9 cellular contexts compared by ENCODE assay signal in the genomic region with DNA sequence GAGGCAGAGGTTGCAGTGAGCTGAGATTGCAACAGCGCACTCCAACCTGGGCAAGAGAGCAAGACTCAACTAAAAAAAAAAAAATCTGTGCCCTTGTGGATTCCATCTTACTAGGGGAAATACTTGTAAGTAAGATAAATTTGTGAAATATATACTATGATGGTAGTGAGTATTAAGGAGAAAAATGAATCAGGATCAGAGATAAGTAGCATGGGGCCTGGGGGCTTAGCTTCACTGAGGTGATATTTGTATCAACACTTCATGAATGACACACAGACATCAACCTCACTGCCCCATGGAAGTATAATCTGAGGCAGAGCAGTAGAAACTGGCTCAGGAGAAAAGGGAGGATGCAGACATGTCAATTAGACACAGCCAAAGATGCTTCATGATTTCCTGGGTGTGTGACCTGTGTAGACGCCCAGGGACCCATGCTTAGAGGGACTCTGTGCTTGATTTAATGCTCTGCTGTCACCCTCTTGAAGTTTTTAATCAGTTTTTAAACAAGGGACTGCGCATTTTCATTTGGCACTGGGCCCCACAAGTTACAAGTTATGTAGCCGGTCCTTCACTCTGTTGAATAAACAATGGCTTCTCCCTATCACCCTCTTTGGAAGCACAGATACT. TPM values are rescaled to one million over a fixed set of nuclear protein-coding genes. Genes with fewer than 3 reads are reported as not detected.
DNase-seq lines count a peak whose midpoint lies in the region; ATAC-seq, FAIRE-seq and TF ChIP-seq lines count a peak whose summit lies in the region.
"Had no signal": no experiment of that assay in that cellular context is flagged by ENCODE, and none has a peak within 500 bp of the region (broad histone marks: within the 10 kb centered on the region; RNA-seq: fewer than 3 reads in every experiment).

No MANE protein-coding gene starts in this region.

- H2AK5ac ChIP-seq in mesenchymal stem cell (ENCODE audit: low read length, severe bottlenecking), result no peak overlapping the region

- no peak overlapping the region for H2BK12ac ChIP-seq in mesenchymal stem cell (ENCODE audit: low read length in 2 of 2)

- H3K9me3 ChIP-seq in BLaER1, result no peaks in the 10 kb centered on the region
- no peaks in the 10 kb centered on the region for H3K9me3 ChIP-seq in mesenchymal stem cell (ENCODE audit: control insufficient read depth, low read length)
- H3K9me3 ChIP-seq in WERI-Rb-1 (ENCODE audit: severe bottlenecking), result no peaks in the 10 kb centered on the region
- H3K9me3 ChIP-seq: HAP-1 had no signal

- no peak for TF ChIP-seq CTCF in WERI-Rb-1 (IDR thresholded peaks at IDR 0.05; ENCODE audit: low read depth, low read length)

- H3K4me2 ChIP-seq in BLaER1, result peak overlapping the region; percentile 86
- no peak overlapping the region for H3K4me2 ChIP-seq in mesenchymal stem cell (ENCODE audit: low read length, poor library complexity, severe bottlenecking)

- H3K14ac ChIP-seq in mesenchymal stem cell (ENCODE audit: low read length in 2 of 2), result no peak overlapping the region

- peak overlapping the region; percentile 36; the same call in 1 of the 2 replicates for H3K4me3 ChIP-seq in BLaER1
- H3K4me3 ChIP-seq in mesenchymal stem cell (ENCODE audit: insufficient read depth in 1 of 2, low read depth in 1 of 2, low read length in 2 of 2), result peak overlapping the region in 1 of 2 experiments; percentile 55
- no peak overlapping the region for H3K4me3 ChIP-seq in WERI-Rb-1 (ENCODE audit: low read depth, low read length)
- H3K4me3 ChIP-seq: HAP-1 had no signal

- no peaks in the 10 kb centered on the region for H3K27me3 Mint-ChIP-seq in activated T-cell treated with anti-CD3 and anti-CD28 coated beads, Interleukin-2, amount 50 U/mL, for 72 hours (ENCODE audit: low read depth)

- H3K79me1 ChIP-seq in mesenchymal stem cell (replicated peaks; ENCODE audit: low read length, poor library complexity, severe bottlenecking), result no peaks in the 10 kb centered on the region

- H2BK15ac ChIP-seq in mesenchymal stem cell (ENCODE audit: low read depth, poor library complexity, severe bottlenecking), result no peak overlapping the region

- no peaks in the 10 kb centered on the region for H3K27me3 ChIP-seq in BLaER1
- H3K27me3 ChIP-seq in mesenchymal stem cell (ENCODE audit: control insufficient read depth in 1 of 2, insufficient read depth in 1 of 2, low read length in 2 of 2), result no peaks in the 10 kb centered on the region
- H3K27me3 ChIP-seq in WERI-Rb-1 (ENCODE audit: insufficient read depth, low read depth, severe bottlenecking), result no peaks in the 10 kb centered on the region

- no peak overlapping the region for H4K91ac ChIP-seq in mesenchymal stem cell (ENCODE audit: low read length)

- H3K27ac ChIP-seq in BLaER1 (peak overlapping the region; percentile 79), mesenchymal stem cell (ENCODE audit: low read length, poor library complexity, severe bottlenecking) (no peak overlapping the region), WERI-Rb-1 (no peak overlapping the region)

- no peaks in the 10 kb centered on the region for H3K9me3 Mint-ChIP-seq in activated T-cell treated with anti-CD3 and anti-CD28 coated beads, Interleukin-2, amount 50 U/mL, for 72 hours

- H3K23ac ChIP-seq in mesenchymal stem cell (ENCODE audit: low read length in 2 of 2), result no peak overlapping the region

- peak overlapping the region; percentile 86 for H3K27ac Mint-ChIP-seq in activated T-cell treated with anti-CD3 and anti-CD28 coated beads, Interleukin-2, amount 50 U/mL, for 72 hours

- H3K4ac ChIP-seq in mesenchymal stem cell (ENCODE audit: low read depth in 1 of 2, low read length in 2 of 2), result no peak overlapping the region

- no peak overlapping the region for H2BK120ac ChIP-seq in mesenchymal stem cell (ENCODE audit: low read depth, low read length)

- no peak for FAIRE-seq in GM19239 (lab: Jason Lieb, UNC)

- peak overlapping the region; percentile 69 to 87 for H3K4me3 Mint-ChIP-seq in activated T-cell treated with anti-CD3 and anti-CD28 coated beads, Interleukin-2, amount 50 U/mL, for 72 hours

- no peak overlapping the region for H4K8ac ChIP-seq in mesenchymal stem cell (ENCODE audit: low read length)

- H3K36me3 ChIP-seq in BLaER1, result no peaks in the 10 kb centered on the region
- no peaks in the 10 kb centered on the region for H3K36me3 ChIP-seq in mesenchymal stem cell (ENCODE audit: control insufficient read depth in 1 of 2, insufficient read depth in 2 of 2, low read depth in 1 of 2, low read length in 2 of 2)
- no peaks in the 10 kb centered on the region for H3K36me3 ChIP-seq in WERI-Rb-1
- H3K36me3 ChIP-seq: HAP-1 had no signal

- peak; percentile 2 for ATAC-seq in GM21825 (IDR thresholded peaks at IDR 0.05; ENCODE audit: unreplicated experiment)
- ATAC-seq in activated T-cell treated with anti-CD3 and anti-CD28 coated beads, Interleukin-2, amount 50 U/mL, for 72 hours (replicated peaks in 1 of 2), result peak; percentile 45 to 59

- peaks cover 49% of the 10 kb centered on the region for H3K4me1 ChIP-seq in BLaER1
- H3K4me1 ChIP-seq in mesenchymal stem cell (ENCODE audit: control insufficient read depth, insufficient read depth, low read depth, low read length), result peaks cover 7% of the 10 kb centered on the region

- H2AFZ ChIP-seq in mesenchymal stem cell (ENCODE audit: low read depth, low read length), result no peak overlapping the region

- 86% methylated on average over 4 of the region's 4 CpGs for WGBS in mesenchymal stem cell

- H3K4me1 Mint-ChIP-seq in activated T-cell treated with anti-CD3 and anti-CD28 coated beads, Interleukin-2, amount 50 U/mL, for 72 hours (ENCODE audit: low read depth), result peaks cover 56% of the 10 kb centered on the region

- DNase-seq in activated T-cell treated with anti-CD3 and anti-CD28 coated beads, Interleukin-2, amount 50 U/mL, for 72 hours, result peak; percentile 27 to 40
- DNase-seq in mesenchymal stem cell (no peak), AML-193 (lab: John Stamatoyannopoulos, UW) (no peak), WERI-Rb-1 (no peak), kidney tubule cell (ENCODE audit: low spot score) (no peak), GM19239 (ENCODE audit: insufficient read length, low spot score) (no peak)

- H4K20me1 ChIP-seq in BLaER1, result no peaks in the 10 kb centered on the region

- no peak overlapping the region for H3K18ac ChIP-seq in mesenchymal stem cell (ENCODE audit: low read depth in 1 of 2, low read length in 2 of 2)

- H3K9ac ChIP-seq in BLaER1 (peak overlapping the region; percentile 66), mesenchymal stem cell (ENCODE audit: low read length) (peak overlapping the region; percentile 67)

- H2BK5ac ChIP-seq in mesenchymal stem cell (ENCODE audit: low read depth, low read length, poor library complexity, severe bottlenecking), result no peak overlapping the region

- H3K36me3 Mint-ChIP-seq in activated T-cell treated with anti-CD3 and anti-CD28 coated beads, Interleukin-2, amount 50 U/mL, for 72 hours (ENCODE audit: insufficient read depth in 2 of 2), result no peaks in the 10 kb centered on the region

RNA-seq across cellular contexts. Expression of gene TMEM230, which starts 35.0 kb away (rescaled TPM):
- 10 to 100 TPM; 70.9 to 71.9 TPM for total RNA-seq in activated T-cell treated with anti-CD3 and anti-CD28 coated beads, Interleukin-2, amount 50 U/mL, for 72 hours
- 159 TPM for polyA plus RNA-seq in mesenchymal stem cell (2013, experiment 1 of 2)
- polyA plus RNA-seq in mesenchymal stem cell (2013, experiment 2 of 2), result 168 TPM

RNA-seq across cellular contexts. Expression of gene PCNA, which starts 41.9 kb away (rescaled TPM):
- total RNA-seq in activated T-cell treated with anti-CD3 and anti-CD28 coated beads, Interleukin-2, amount 50 U/mL, for 72 hours, result 100 to 1,000 TPM; 383 to 474 TPM
- polyA plus RNA-seq in mesenchymal stem cell (2013, experiment 1 of 2), result 53.6 TPM
- 57.8 TPM for polyA plus RNA-seq in mesenchymal stem cell (2013, experiment 2 of 2)

RNA-seq across cellular contexts. Expression of gene CDS2, which starts 48.9 kb away (rescaled TPM):
- total RNA-seq in activated T-cell treated with anti-CD3 and anti-CD28 coated beads, Interleukin-2, amount 50 U/mL, for 72 hours, result 10 to 100 TPM; 62.0 to 67.2 TPM
- 29.5 TPM for polyA plus RNA-seq in mesenchymal stem cell (2013, experiment 1 of 2)
- 32.0 TPM for polyA plus RNA-seq in mesenchymal stem cell (2013, experiment 2 of 2)

Comparison
In these comparisons a context has a peak if more than half of its experiments do, and no peak if none do; other contexts are left out.
1. DNase-seq: peak in activated T-cell treated with anti-CD3 and anti-CD28 coated beads, Interleukin-2, amount 50 U/mL, for 72 hours (2 of 2); none in mesenchymal stem cell (single experiment), AML-193 (0 of 2), WERI-Rb-1 (single experiment), kidney tubule cell (single experiment) and GM19239 (single experiment).